Comparison of ENCODE assay signal across 22 cellular contexts in genomic region chr3:156593814-156594213, GRCh38. TPM values are rescaled to one million over a fixed set of nuclear protein-coding genes. Genes with fewer than 3 reads are reported as not detected.
DNase-seq lines count a peak whose midpoint lies in the region; ATAC-seq, FAIRE-seq and TF ChIP-seq lines count a peak whose summit lies in the region.
"Had no signal": no experiment of that assay in that cellular context is flagged by ENCODE, and none has a peak within 500 bp of the region (broad histone marks: within the 10 kb centered on the region; RNA-seq: fewer than 3 reads in every experiment).

No MANE protein-coding gene starts in this region.

- H3F3A ChIP-seq in GM23248 (ENCODE audit: insufficient read depth): no peaks in the 10 kb centered on the region

- TF ChIP-seq CTCF in kidney (IDR thresholded peaks at IDR 0.05; ENCODE audit: borderline replicate concordance, extremely low read depth, insufficient read depth): no peak
- TF ChIP-seq CTCF in pancreas (IDR thresholded peaks at IDR 0.05): no peak

- H2AFZ ChIP-seq in GM23248: peak overlapping the region; percentile 87

- H3K4me2 ChIP-seq in GM23248 (ENCODE audit: unreplicated experiment): peak overlapping the region; percentile 94

- no peaks in the 10 kb centered on the region for H3K79me2 ChIP-seq in GM23248 (ENCODE audit: insufficient read depth)

- H3K27me3 ChIP-seq in GM23248 (replicated peaks; ENCODE audit: insufficient read depth) (no peaks in the 10 kb centered on the region), pancreas (no peaks in the 10 kb centered on the region)

- H3K4me3 ChIP-seq in GM23248 (peak overlapping the region; percentile 66), SK-N-MC (no peak overlapping the region), kidney (ENCODE audit: low read length in 2 of 2) (peak overlapping the region; percentile 4 to 36), pancreas (peak overlapping the region in 1 of 4 donors; percentile 33)

- H3K36me3 ChIP-seq in GM23248 (ENCODE audit: low read depth) (no peaks in the 10 kb centered on the region), SK-N-MC (ENCODE audit: insufficient read depth, low read length) (no peaks in the 10 kb centered on the region), kidney (ENCODE audit: control insufficient read depth in 1 of 2, insufficient read depth in 2 of 2, low read length in 2 of 2) (no peaks in the 10 kb centered on the region), pancreas (no peaks in the 10 kb centered on the region)

- no peaks in the 10 kb centered on the region for H4K20me1 ChIP-seq in GM23248 (ENCODE audit: insufficient read depth)

- H3K27ac ChIP-seq in GM23248 (no peak overlapping the region), SK-N-MC (peak overlapping the region; percentile 0; the same call in 1 of the 2 replicates), kidney (ENCODE audit: low read depth in 2 of 2, low read length in 2 of 2) (no peak overlapping the region), pancreas (peak overlapping the region in 3 of 4 donors; percentile 28 to 69 (median 53))

- H3K4me1 ChIP-seq in GM23248 (ENCODE audit: insufficient read depth): peaks cover 9% of the 10 kb centered on the region; the same call in 1 of the 2 replicates
- H3K4me1 ChIP-seq in kidney (ENCODE audit: control insufficient read depth in 1 of 2, insufficient read depth in 1 of 2, low read depth in 1 of 2, low read length in 2 of 2): peaks cover 10 to 11% of the 10 kb centered on the region in 2 donors
- H3K4me1 ChIP-seq in pancreas: peaks cover 0 to 17% (median 6%) of the 10 kb centered on the region in 3 donors

- intact Hi-C loops in kidney (cut with DNase I): no loop called here
- intact Hi-C loops in pancreas (cut with DNase I): no loop called here

- H3K9me3 ChIP-seq in GM23248 (ENCODE audit: low read depth) (no peaks in the 10 kb centered on the region), SK-N-MC (ENCODE audit: low read depth, low read length) (no peaks in the 10 kb centered on the region), kidney (ENCODE audit: control insufficient read depth in 1 of 2, low read length in 2 of 2) (no peaks in the 10 kb centered on the region), pancreas (no peaks in the 10 kb centered on the region)

- peak; percentile 46 to 66 (median 62) for ATAC-seq in pancreas
- ATAC-seq in activated CD4-positive, CD25-positive, alpha-beta regulatory T cell treated with anti-CD3 and anti-CD28 coated beads, Interleukin-2, amount 50 U/mL, for 24 hours: no peak
- no peak for ATAC-seq in HG03045 (IDR thresholded peaks at IDR 0.05; ENCODE audit: unreplicated experiment)
- no peak for ATAC-seq in GM18867 (IDR thresholded peaks at IDR 0.05; ENCODE audit: unreplicated experiment)

- in situ Hi-C loops in GM23248 (cut with MboI): no loop called here

- FAIRE-seq in kidney (lab: Jason Lieb, UNC) (no peak), pancreas (lab: Jason Lieb, UNC) (no peak)

- DNase-seq in GM23248 (no peak), SK-N-MC (ENCODE audit: low read depth, low spot score) (no peak), kidney (no peak), pancreas (no peak), NCI-H345 (lab: John Stamatoyannopoulos, UW) (no peak)
- DNase-seq: activated CD4-positive, alpha-beta T cell treated with anti-CD3 and anti-CD28 coated beads for 1 hour; activated naive CD4-positive, alpha-beta T cell; activated T-cell treated with anti-CD3 and anti-CD28 coated beads, Interleukin-2, amount 50 U/mL, for 1 hour; amniotic stem cell; GF-D8; GOT3; head of caudate nucleus; left ventricle myocardium superior; MM.1S; NCI-H1436; nucleus accumbens; retina; stimulated activated CD4-positive, alpha-beta T cell treated with anti-CD3 and anti-CD28 coated beads, Interleukin-12 subunit alpha, Interleukin-12 subunit beta, amount 100 ng/mL, for 4 hours; trophoblast cell had no signal

- no peaks in the 10 kb centered on the region for H3K9me2 ChIP-seq in GM23248 (ENCODE audit: insufficient read depth)

- H3K9ac ChIP-seq in GM23248 (0 out of 2 replicates have a peak overlapping the region, but pooled peaks have one; percentile 40), SK-N-MC (ENCODE audit: insufficient read length) (peak overlapping the region; percentile 9), kidney (ENCODE audit: low read length in 2 of 2) (no peak overlapping the region)

RNA-seq across cellular contexts. Expression of gene SSR3, which starts 38.9 kb away (rescaled TPM):
- 364 and 409 TPM in 2 replicates for total RNA-seq in GM23248 (2014; rRNA removed; shearing (Covaris generic))
- polyA plus RNA-seq in GM23248 (2016; fragmentation: Nextera tagmentation; extraction: Ambion mirVana) (551 and 566 TPM in 2 replicates), kidney (ENCODE audit: insufficient read depth, low read depth, low replicate concordance) (150 TPM), pancreas (10 to 100 TPM; 91.5 to 96.9 TPM)
- total RNA-seq in kidney (132 TPM), pancreas (100 to 1,000 TPM; 144 to 251 (median 193) TPM)

Comparison
In these comparisons a context has a peak if more than half of its experiments do, and no peak if none do; other contexts are left out.
1. H3K27ac ChIP-seq: peak in SK-N-MC (single experiment) and pancreas (3 of 4); none in GM23248 (single experiment) and kidney (0 of 2).
2. H3K9ac ChIP-seq: peak in GM23248 (single experiment) and SK-N-MC (single experiment); none in kidney (0 of 2).
3. ATAC-seq: peak in pancreas (4 of 4); none in activated CD4-positive, CD25-positive, alpha-beta regulatory T cell treated with anti-CD3 and anti-CD28 coated beads, Interleukin-2, amount 50 U/mL, for 24 hours (0 of 2), HG03045 (single experiment) and GM18867 (single experiment).